ENCODE assay signal across 9 cellular contexts in genomic region chr10:25226775-25227682, GRCh38. TPM values are rescaled to one million over a fixed set of nuclear protein-coding genes. Genes with fewer than 3 reads are reported as not detected.
A peak's percentile ranks its signal among the peaks of the same experiment; 100 is the strongest.
DNase-seq lines count a peak whose midpoint lies in the region; TF ChIP-seq lines count a peak whose summit lies in the region.
"Had no signal": no experiment of that assay in that cellular context is flagged by ENCODE, and none has a peak within 500 bp of the region (broad histone marks: within the 10 kb centered on the region; RNA-seq: fewer than 3 reads in every experiment).

No MANE protein-coding gene starts in this region.

- DNase-seq in BE2C (peak; percentile 33), NCI-H1092 treated with DMSO at 0.1 percent for 48 hours (lab: John Stamatoyannopoulos, UW) (peak; percentile 20), amniotic epithelial cell (ENCODE audit: low read depth) (peak; percentile 64), iPS DF 19.7 (ENCODE audit: low read depth, low spot score) (peak; percentile 15), superior temporal gyrus (ENCODE audit: extremely low spot score) (peak; percentile 81), mesenteric fat pad (ENCODE audit: low spot score) (no peak), activated gamma-delta T cell treated with Interleukin-2 at 50 U/mL for 16 hours (no peak)

- H3K27me3 ChIP-seq in BE2C: no peaks in the 10 kb centered on the region

- H3K9me3 ChIP-seq in BE2C: no peaks in the 10 kb centered on the region

- peak; percentile 81 for TF ChIP-seq CTCF in BE2C (IDR thresholded peaks at IDR 0.05; ENCODE audit: low read depth, low read length)
- TF ChIP-seq CTCF in GM12874 (IDR thresholded peaks at IDR 0.05; ENCODE audit: insufficient read depth, low read depth, low read length): peak; percentile 63; the same call in 1 of the 2 replicates

- no peaks in the 10 kb centered on the region for H3K4me1 ChIP-seq in BE2C

- H3K4me3 ChIP-seq in BE2C (ENCODE audit: low read depth, low read length): no peak overlapping the region

- no peaks in the 10 kb centered on the region for H3K36me3 ChIP-seq in BE2C

RNA-seq across cellular contexts. Expression of gene GPR158, which starts 52.2 kb away (rescaled TPM):
- 3.9 TPM for polyA plus RNA-seq in BE2C (2012; ENCODE audit: insufficient read depth, insufficient read length, low read depth)
- total RNA-seq in mesenteric fat pad: 0.58 TPM
- total RNA-seq: naive thymus-derived CD4-positive, alpha-beta T cell had no signal
- polyA plus RNA-seq: naive thymus-derived CD4-positive, alpha-beta T cell had no signal

Comparison
In these comparisons a context has a peak if more than half of its experiments do, and no peak if none do; other contexts are left out.
1. DNase-seq: peak in BE2C (single experiment), NCI-H1092 treated with DMSO at 0.1 percent for 48 hours (single experiment), amniotic epithelial cell (single experiment), iPS DF 19.7 (single experiment) and superior temporal gyrus (single experiment); none in mesenteric fat pad (single experiment) and activated gamma-delta T cell treated with Interleukin-2 at 50 U/mL for 16 hours (single experiment).